In genomic region chr1:27594542-27595510, GRCh38 we compare ENCODE assay signal across 11 cellular contexts. TPM values are rescaled to one million over a fixed set of nuclear protein-coding genes. Genes with fewer than 3 reads are reported as not detected.
DNase-seq lines count a peak whose midpoint lies in the region; ATAC-seq and TF ChIP-seq lines count a peak whose summit lies in the region.
"Had no signal": no experiment of that assay in that cellular context is flagged by ENCODE, and none has a peak within 500 bp of the region (broad histone marks: within the 10 kb centered on the region; RNA-seq: fewer than 3 reads in every experiment).

No MANE protein-coding gene starts in this region.

- dilution Hi-C loops in mammary epithelial cell (cut with HindIII; ENCODE audit: low sequenced_read_pairs), result no loop called here

- H3K79me2 ChIP-seq in mammary epithelial cell (ENCODE audit: insufficient read depth, low read length), result peaks cover 100% of the 10 kb centered on the region

- H2AFZ ChIP-seq in mammary epithelial cell (ENCODE audit: low read depth, low read length), result no peak overlapping the region

- H3K27ac ChIP-seq in A673 (ENCODE audit: low read depth, low read length, poor library complexity, severe bottlenecking) (peak overlapping the region; percentile 69), HUES6 (ENCODE audit: low read depth, low read length) (no peak overlapping the region), mammary epithelial cell (ENCODE audit: insufficient read depth, low read depth, low read length) (no peak overlapping the region), lung (ENCODE audit: low read depth in 1 of 2, low read length in 1 of 2) (peak overlapping the region; percentile 3 to 13)

- no peak for TF ChIP-seq CTCF in A673 (conservative IDR thresholded peaks at IDR 0.05; ENCODE audit: low read depth, low read length)
- TF ChIP-seq CTCF in mammary epithelial cell (conservative IDR thresholded peaks at IDR 0.05 in 1 of 2, IDR thresholded peaks at IDR 0.05 in 1 of 2; ENCODE audit: extremely low read depth in 1 of 2, insufficient read depth in 1 of 2, low read depth in 1 of 2, low read length in 2 of 2), result no peak
- TF ChIP-seq CTCF in lung (IDR thresholded peaks at IDR 0.05; ENCODE audit: control extremely low read depth, extremely low read depth), result no peak

- no peak for DNase-seq in A673 (ENCODE audit: low spot score)
- peak; percentile 51 for DNase-seq in mammary epithelial cell
- DNase-seq in lung (ENCODE audit: low spot score), result no peak
- DNase-seq in effector CD8-positive, alpha-beta T cell (lab: John Stamatoyannopoulos, UW), result no peak
- DNase-seq in cerebellar nuclear complex (lab: John Stamatoyannopoulos, UW), result no peak
- DNase-seq: activated CD4-positive, alpha-beta T cell treated with anti-CD3 and anti-CD28 coated beads, Interleukin-2, amount 10 ng/mL, durations not matched to agents 7 days and 5 days; CD4-positive, alpha-beta memory T cell; dermis blood vessel endothelial cell had no signal

- no peaks in the 10 kb centered on the region for H3K9me3 ChIP-seq in A673 (ENCODE audit: low read depth, low read length, poor library complexity, severe bottlenecking)
- no peaks in the 10 kb centered on the region for H3K9me3 ChIP-seq in HUES6 (ENCODE audit: control insufficient read depth, insufficient read depth, low read depth, low read length)
- no peaks in the 10 kb centered on the region for H3K9me3 ChIP-seq in mammary epithelial cell (replicated peaks; ENCODE audit: insufficient read depth, low read length)
- H3K9me3 ChIP-seq in lung (ENCODE audit: control insufficient read depth in 2 of 2, insufficient read depth in 1 of 2, low read length in 1 of 2), result no peaks in the 10 kb centered on the region

- in situ Hi-C loops in mammary epithelial cell (cut with MboI; ENCODE audit: low sequenced_read_pairs in 2 of 2), result loop anchor here in 1 of 2 donors (5.0 kb wide), 1 partner anchor 33 kb away; no protein-coding TSS in a partner anchor

- H3K4me1 ChIP-seq in A673 (ENCODE audit: insufficient read depth, low read length, poor library complexity, severe bottlenecking), result peaks cover 84% of the 10 kb centered on the region
- peaks cover 92% of the 10 kb centered on the region for H3K4me1 ChIP-seq in HUES6 (ENCODE audit: control insufficient read depth, insufficient read depth, low read length)
- H3K4me1 ChIP-seq in mammary epithelial cell (ENCODE audit: insufficient read depth, low read length), result peaks cover 77% of the 10 kb centered on the region
- H3K4me1 ChIP-seq in lung (ENCODE audit: control insufficient read depth in 2 of 2, insufficient read depth in 2 of 2, low read length in 2 of 2), result peaks cover 40 to 48% of the 10 kb centered on the region in 2 donors

- 49% methylated on average over 13 of the region's 17 CpGs for WGBS in mammary epithelial cell (ENCODE audit: low coverage, missing lambda C conversion rate)
- 73 to 78% methylated on average over 17 of the region's 17 CpGs for WGBS in lung, 2 donors

- peak overlapping the region; percentile 2 for H3K9ac ChIP-seq in HUES6 (ENCODE audit: low read length)
- no peak overlapping the region for H3K9ac ChIP-seq in mammary epithelial cell (ENCODE audit: insufficient read depth, low read length)

- peak overlapping the region; percentile 10 for H3K4me2 ChIP-seq in mammary epithelial cell (ENCODE audit: insufficient read depth, low read depth, low read length)

- H3K36me3 ChIP-seq in A673 (ENCODE audit: insufficient read depth, low read length, poor library complexity, severe bottlenecking) (no peaks in the 10 kb centered on the region), HUES6 (ENCODE audit: control insufficient read depth, insufficient read depth, low read length) (no peaks in the 10 kb centered on the region), mammary epithelial cell (ENCODE audit: insufficient read depth, low read length) (no peaks in the 10 kb centered on the region), lung (ENCODE audit: control insufficient read depth in 2 of 2, insufficient read depth in 2 of 2, low read length in 2 of 2) (peaks cover 0 to 4% of the 10 kb centered on the region in 2 donors)

- H3K27me3 ChIP-seq in A673 (replicated peaks; ENCODE audit: insufficient read depth, low read depth, low read length, poor library complexity), result no peaks in the 10 kb centered on the region
- no peaks in the 10 kb centered on the region for H3K27me3 ChIP-seq in HUES6 (ENCODE audit: control insufficient read depth, insufficient read depth, low read length)
- no peaks in the 10 kb centered on the region for H3K27me3 ChIP-seq in mammary epithelial cell (ENCODE audit: insufficient read depth, low read length)
- H3K27me3 ChIP-seq in lung (ENCODE audit: control insufficient read depth, insufficient read depth), result no peaks in the 10 kb centered on the region

- CTCF ChIA-PET in A673 (lab: Charles Lee), result interaction anchor here (1.0 kb wide), 2 partner anchors 20 to 38 kb away, joined by 3 to 9 read pairs; no protein-coding TSS in a partner anchor
- CTCF ChIA-PET in mammary epithelial cell (lab: Charles Lee; ENCODE audit: low non-redundant PET), result interaction anchor here (0.5 to 0.7 kb wide), 3 partner anchors 14 to 41 kb away, joined by 3 to 18 read pairs (median 4); no protein-coding TSS in a partner anchor

- intact Hi-C loops in A673 (cut with micrococcal nuclease; ENCODE audit: unreplicated experiment), result no loop called here
- intact Hi-C loops in mammary epithelial cell (cut with micrococcal nuclease), result loop anchor here (5.0 kb wide), 1 partner anchor 103 kb away; the partner anchor contains the start of gene WASF2

- H3K4me3 ChIP-seq in A673 (ENCODE audit: low read depth, low read length, poor library complexity, severe bottlenecking) (no peak overlapping the region), HUES6 (ENCODE audit: low read depth, low read length) (no peak overlapping the region), mammary epithelial cell (replicated peaks in 1 of 3; ENCODE audit: insufficient read depth in 1 of 3, low read depth in 2 of 3, low read length in 3 of 3) (no peak overlapping the region), lung (no peak overlapping the region)

- ATAC-seq in lung (ENCODE audit: insufficient read depth, low FRiP score) (no peak), HG02642 (IDR thresholded peaks at IDR 0.05; ENCODE audit: poor library complexity, unreplicated experiment) (no peak), HG03442 (IDR thresholded peaks at IDR 0.05; ENCODE audit: unreplicated experiment) (no peak)

- BruUV-seq in A673 (replicated peaks; lab: Mats Ljungman, UMichigan) (no TSS peak), mammary epithelial cell (replicated peaks; lab: Mats Ljungman, UMichigan) (no TSS peak)

- POLR2A ChIA-PET in A673 (lab: Charles Lee; ENCODE audit: low non-redundant PET), result no interaction called here

- peaks cover 7% of the 10 kb centered on the region for H4K20me1 ChIP-seq in mammary epithelial cell (ENCODE audit: insufficient read depth, low read length)

RNA-seq across cellular contexts. Expression of gene AHDC1, which starts 9.1 kb away (rescaled TPM):
- total RNA-seq in A673 (2021), result 33.2 and 34.2 TPM in 2 replicates
- total RNA-seq in mammary epithelial cell, result 10 to 100 TPM; 35.3 to 51.8 TPM
- 8.0 TPM for polyA plus RNA-seq in mammary epithelial cell
- polyA minus RNA-seq in mammary epithelial cell, result 21.4 TPM
- total RNA-seq in lung, result 10 to 100 TPM; 31.8 to 37.9 TPM
- polyA plus RNA-seq in lung, result 10 to 100 TPM; 10.3 to 11.8 TPM

RNA-seq across cellular contexts. Expression of gene FGR, which starts 40.2 kb away (rescaled TPM):
- total RNA-seq in A673 (2021), result not detected in 2 replicates
- total RNA-seq in mammary epithelial cell, result under 1 TPM; 0.50 to 0.56 TPM
- polyA plus RNA-seq in mammary epithelial cell, result 0.06 TPM
- not detected for polyA minus RNA-seq in mammary epithelial cell
- 100 to 1,000 TPM in 1 of 2 donors, 10 to 100 TPM in 1; 26.6 to 108 TPM for total RNA-seq in lung
- 100 to 1,000 TPM; 113 to 403 TPM for polyA plus RNA-seq in lung
- total RNA-seq: activated CD4-positive, alpha-beta T cell treated with anti-CD3 and anti-CD28 coated beads, Interleukin-2, amount 10 ng/mL, durations not matched to agents 7 days and 5 days had no signal

Comparison
In these comparisons a context has a peak if more than half of its experiments do, and no peak if none do; other contexts are left out.
1. H3K27ac ChIP-seq: peak in A673 (single experiment) and lung (2 of 2); none in HUES6 (single experiment) and mammary epithelial cell (single experiment).
2. RNA of gene FGR, which starts 40.2 kb away (total RNA-seq): 26.6 to 108 TPM in lung; 0.50 to 0.56 TPM in mammary epithelial cell and not detected in A673; every median in the first group is over 10 times any median in the second.